25 cellular contexts compared by ENCODE assay signal in genomic region chr1:1071486-1072298, GRCh38. TPM values are rescaled to one million over a fixed set of nuclear protein-coding genes. Genes with fewer than 3 reads are reported as not detected.
"Had no signal": no experiment of that assay in that cellular context is flagged by ENCODE, and none has a peak within 500 bp of the region (broad histone marks: within the 10 kb centered on the region; RNA-seq: fewer than 3 reads in every experiment).

No MANE protein-coding gene starts in this region.

- H3K36me3 Mint-ChIP-seq: activated CD4-positive, alpha-beta memory T cell treated with anti-CD3 and anti-CD28 coated beads for 36 hours; activated naive CD4-positive, alpha-beta T cell treated with anti-CD3 and anti-CD28 coated beads, Interleukin-2, amount 10 ng/mL, durations not matched to agents 7 days and 5 days; mesothelial cell of epicardium; naive thymus-derived CD8-positive, alpha-beta T cell had no signal

- ATAC-seq: activated CD4-positive, alpha-beta T cell treated with anti-CD3 and anti-CD28 coated beads for 36 hours; activated naive CD8-positive, alpha-beta T cell treated with anti-CD3 and anti-CD28 coated beads, Interleukin-2, amount 50 U/mL, for 24 hours; left lobe of liver; naive thymus-derived CD8-positive, alpha-beta T cell; sciatic nerve; stimulated activated memory B cell treated with anti-CD40 and anti-IgM and Interleukin-4, amounts not matched to agents 10 μg/mL and 1 μg/mL and 100 μg/mL, for 72 hours had no signal

- H3K4me1 Mint-ChIP-seq: endodermal cell, mesothelial cell of epicardium had no signal

- DNase-seq: activated CD4-positive, alpha-beta memory T cell treated with anti-CD3 and anti-CD28 coated beads for 36 hours; activated CD4-positive, alpha-beta T cell treated with anti-CD3 and anti-CD28 coated beads for 36 hours; activated effector memory CD4-positive, alpha-beta T cell treated with Interleukin-2 at 50 U/mL for 16 hours; activated naive CD4-positive, alpha-beta T cell treated with anti-CD3 and anti-CD28 coated beads, Interleukin-2, amount 10 ng/mL, durations not matched to agents 7 days and 5 days; activated naive CD8-positive, alpha-beta T cell treated with anti-CD3 and anti-CD28 coated beads, Interleukin-2, amount 50 U/mL, for 24 hours; activated T-cell treated with anti-CD3 and anti-CD28 coated beads, Interleukin-2, amount 50 U/mL, for 48 hours; cortex of kidney; endodermal cell; foreskin fibroblast; kidney; naive thymus-derived CD8-positive, alpha-beta T cell; nucleus accumbens; small intestine; stimulated activated CD4-positive, alpha-beta T cell treated with anti-CD3 and anti-CD28 coated beads, Interleukin-15, amount 100 ng/mL, for 24 hours; T-helper 9 cell; transverse colon had no signal

- H3K27ac ChIP-seq: transverse colon had no signal

- H3K4me3 ChIP-seq: lung, transverse colon had no signal

- H3K27ac Mint-ChIP-seq: activated CD4-positive, alpha-beta memory T cell treated with anti-CD3 and anti-CD28 coated beads for 36 hours; activated CD4-positive, alpha-beta T cell treated with anti-CD3 and anti-CD28 coated beads for 36 hours; activated naive CD4-positive, alpha-beta T cell treated with anti-CD3 and anti-CD28 coated beads, Interleukin-2, amount 10 ng/mL, durations not matched to agents 7 days and 5 days; activated naive CD8-positive, alpha-beta T cell treated with anti-CD3 and anti-CD28 coated beads, Interleukin-2, amount 50 U/mL, for 24 hours; endodermal cell; mesothelial cell of epicardium had no signal

- H3K36me3 ChIP-seq: transverse colon had no signal

- H3K9me3 Mint-ChIP-seq: activated CD4-positive, alpha-beta memory T cell treated with anti-CD3 and anti-CD28 coated beads for 36 hours; activated naive CD4-positive, alpha-beta T cell treated with anti-CD3 and anti-CD28 coated beads, Interleukin-2, amount 10 ng/mL, durations not matched to agents 7 days and 5 days; activated naive CD8-positive, alpha-beta T cell treated with anti-CD3 and anti-CD28 coated beads, Interleukin-2, amount 50 U/mL, for 24 hours; endodermal cell; mesothelial cell of epicardium; naive thymus-derived CD8-positive, alpha-beta T cell; stimulated activated memory B cell treated with anti-CD40 and anti-IgM and Interleukin-4, amounts not matched to agents 10 μg/mL and 1 μg/mL and 100 μg/mL, for 72 hours had no signal

- H3K9me3 ChIP-seq: transverse colon had no signal

- H3K4me3 Mint-ChIP-seq: activated CD4-positive, alpha-beta memory T cell treated with anti-CD3 and anti-CD28 coated beads for 36 hours; activated CD4-positive, alpha-beta T cell treated with anti-CD3 and anti-CD28 coated beads for 36 hours; activated naive CD4-positive, alpha-beta T cell treated with anti-CD3 and anti-CD28 coated beads, Interleukin-2, amount 10 ng/mL, durations not matched to agents 7 days and 5 days; activated naive CD8-positive, alpha-beta T cell treated with anti-CD3 and anti-CD28 coated beads, Interleukin-2, amount 50 U/mL, for 24 hours; endodermal cell; mesothelial cell of epicardium; stimulated activated memory B cell treated with anti-CD40 and anti-IgM and Interleukin-4, amounts not matched to agents 10 μg/mL and 1 μg/mL and 100 μg/mL, for 72 hours had no signal

RNA-seq across cellular contexts. Expression of gene RNF223, which starts 2.4 kb away (rescaled TPM):
- total RNA-seq: activated CD4-positive, alpha-beta memory T cell treated with anti-CD3 and anti-CD28 coated beads for 36 hours; activated CD4-positive, alpha-beta T cell treated with anti-CD3 and anti-CD28 coated beads for 36 hours; cerebellum; endodermal cell; fibroblast of lung; left lobe of liver; naive thymus-derived CD8-positive, alpha-beta T cell; sciatic nerve; T-helper 1 cell treated with Interleukin-12 subunit alpha and Interleukin-12 subunit beta and Interleukin-4 antibody, amounts not matched to agents 30 ng/mL and 1 ng/mL, for 36 hours; temporal lobe had no signal
- polyA plus RNA-seq: fibroblast of lung; naive thymus-derived CD8-positive, alpha-beta T cell had no signal
